Comparison of ENCODE assay signal across 26 cellular contexts in the genomic region with DNA sequence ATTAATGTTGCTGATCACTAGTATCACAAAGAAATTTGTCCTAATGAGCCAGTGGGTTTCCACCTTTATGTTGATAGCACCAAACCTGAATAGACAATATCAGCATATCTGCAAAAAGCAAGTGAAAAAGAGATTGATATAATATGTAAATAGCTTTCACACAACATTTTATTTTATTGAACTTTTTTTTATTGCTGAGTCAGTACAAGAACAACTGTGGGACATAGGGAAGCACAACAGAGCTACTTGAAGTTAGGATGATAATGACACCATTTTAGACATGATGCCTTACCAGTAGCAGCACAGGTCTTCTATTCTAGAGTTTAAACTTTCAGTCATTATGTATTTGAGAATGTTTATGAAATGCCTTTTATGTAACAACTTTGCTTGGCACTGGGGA.
"Had no signal": no experiment of that assay in that cellular context is flagged by ENCODE, and none has a peak within 500 bp of the region (broad histone marks: within the 10 kb centered on the region; RNA-seq: fewer than 3 reads in every experiment).

No MANE protein-coding gene starts in this region.

- H3K9me3 ChIP-seq: stomach, suprapubic skin, testis, thoracic aorta, tibial artery, tibial nerve, transverse colon, upper lobe of left lung, upper lobe of right lung, uterus, vagina had no signal

- H3K27ac ChIP-seq: stomach, suprapubic skin, testis, thoracic aorta, tibial artery, tibial nerve, transverse colon, upper lobe of left lung, upper lobe of right lung, uterus, vagina had no signal

- ATAC-seq: stimulated activated effector memory CD8-positive, alpha-beta T cell treated with anti-CD3 and anti-CD28 coated beads, Interleukin-12 subunit alpha, Interleukin-12 subunit beta, amount 100 ng/mL, for 72 hours; stimulated activated memory B cell treated with anti-CD40 and anti-IgM and Interleukin-4, amounts not matched to agents 10 μg/mL and 1 μg/mL and 100 μg/mL, for 72 hours; stimulated activated naive B cell treated with anti-CD40 and anti-IgM and Interleukin-4, amounts not matched to agents 10 μg/mL and 1 μg/mL and 100 μg/mL, for 72 hours; stimulated activated naive CD8-positive, alpha-beta T cell treated with anti-CD3 and anti-CD28 coated beads, Interleukin-15, amount 100 ng/mL, for 72 hours; stimulated activated naive CD8-positive, alpha-beta T cell treated with anti-CD3 and anti-CD28 coated beads, Interleukin-15, Interleukin-2, amounts not matched to agents 100 U/mL and 50 U/mL, for 24 hours; upper lobe of right lung had no signal

- H3K36me3 ChIP-seq: stomach, suprapubic skin, thoracic aorta, tibial artery, tibial nerve, transverse colon, upper lobe of left lung, upper lobe of right lung, uterus, vagina had no signal

- H3K4me3 ChIP-seq: stomach, suprapubic skin, testis, thoracic aorta, tibial artery, tibial nerve, transverse colon, upper lobe of left lung, upper lobe of right lung, uterus, vagina had no signal

- H3K27me3 ChIP-seq: stomach, suprapubic skin, testis, tibial artery, tibial nerve, transverse colon, upper lobe of left lung, upper lobe of right lung, uterus, vagina had no signal

- FAIRE-seq: urothelium cell line had no signal

- DNase-seq: stimulated activated CD4-positive, alpha-beta T cell treated with anti-CD3 and anti-CD28 coated beads, Interleukin-2, amount 100 ng/mL, for 48 hours; stimulated activated CD4-positive, alpha-beta T cell treated with anti-CD3 and anti-CD28 coated beads, Interleukin-4, amount 100 ng/mL, for 1 hour; stimulated activated CD4-positive, alpha-beta T cell treated with anti-CD3 and anti-CD28 coated beads, Interleukin-4, amount 100 ng/mL, for 24 hours; stimulated activated CD4-positive, alpha-beta T cell treated with anti-CD3 and anti-CD28 coated beads, Interleukin-4, amount 100 ng/mL, for 4 hours; stimulated activated CD8-positive, alpha-beta memory T cell treated with anti-CD3 and anti-CD28 coated beads, Interleukin-4, amount 100 ng/mL, for 48 hours; stimulated activated naive B cell treated with anti-CD40 and anti-IgM and Interleukin-4, amounts not matched to agents 10 μg/mL and 1 μg/mL and 100 μg/mL, for 72 hours; stimulated activated naive CD4-positive, alpha-beta T cell; stimulated activated naive CD4-positive, alpha-beta T cell treated with Interleukin-2 at 50 U/mL for 16 hours; stimulated activated naive CD8-positive, alpha-beta T cell treated with anti-CD3 and anti-CD28 coated beads, Interleukin-15, amount 100 ng/mL, for 72 hours; stimulated activated naive CD8-positive, alpha-beta T cell treated with anti-CD3 and anti-CD28 coated beads, Interleukin-15, Interleukin-2, amounts not matched to agents 100 U/mL and 50 U/mL, for 24 hours; stomach; substantia nigra; testis; tibial artery; transverse colon; trophoblast cell; upper lobe of right lung; uterus had no signal

- H3K4me1 ChIP-seq: stomach, testis, tibial artery, tibial nerve, upper lobe of left lung, upper lobe of right lung, uterus, vagina had no signal
